ENCODE assay signal across 1 cellular context in the genomic region with DNA sequence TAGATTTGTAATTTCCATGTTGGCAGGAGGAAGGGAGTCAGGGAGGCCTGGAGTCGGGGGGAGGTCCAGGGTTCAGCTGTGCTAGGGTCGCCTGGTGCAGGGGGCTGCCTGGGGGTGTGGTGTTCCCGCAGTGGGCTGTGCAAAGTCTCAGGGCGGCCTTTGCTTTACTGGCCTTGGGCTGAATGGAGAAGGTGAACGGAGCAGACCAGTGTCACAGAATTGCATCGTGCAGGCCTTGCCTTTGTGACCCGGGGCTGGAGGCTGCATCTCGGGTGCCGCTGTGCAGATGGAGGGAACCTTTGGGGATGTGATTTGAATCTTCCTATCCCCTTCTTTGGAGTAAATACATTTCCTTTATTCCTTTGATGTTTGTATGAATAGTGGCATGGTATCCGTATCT.
TF ChIP-seq lines count a peak whose summit lies in the region.

No MANE protein-coding gene starts in this region.

TF ChIP-seq in H1, 55 proteins besides CTCF, POLR2A, EP300 and RAD21:
- no peak for TF ChIP-seq YY1 (IDR thresholded peaks at IDR 0.05; ENCODE audit: low read depth, low read length)
- TF ChIP-seq NRF1 (IDR thresholded peaks at IDR 0.05; ENCODE audit: low read depth, low read length), result no peak
- TF ChIP-seq SIRT6 (IDR thresholded peaks at IDR 0.05; ENCODE audit: low read length), result no peak
- no peak for TF ChIP-seq POU5F1 (IDR thresholded peaks at IDR 0.05; ENCODE audit: low read depth, low read length)
- no peak for TF ChIP-seq TCF12 (IDR thresholded peaks at IDR 0.05; ENCODE audit: low read depth, low read length)
- no peak for TF ChIP-seq POLR2AphosphoS5 (IDR thresholded peaks at IDR 0.05; ENCODE audit: low read depth, low read length)
- no peak for TF ChIP-seq SP2 (IDR thresholded peaks at IDR 0.05; ENCODE audit: low read length)
- TF ChIP-seq RXRA (IDR thresholded peaks at IDR 0.05; ENCODE audit: insufficient read depth, low read depth, low read length), result no peak
- no peak for TF ChIP-seq TBP (IDR thresholded peaks at IDR 0.05; ENCODE audit: low read depth, low read length)
- TF ChIP-seq SRF (IDR thresholded peaks at IDR 0.05; ENCODE audit: low read depth, low read length), result no peak
- TF ChIP-seq KDM1A (IDR thresholded peaks at IDR 0.05; ENCODE audit: borderline replicate concordance, low read length), result no peak
- TF ChIP-seq BCL11A (IDR thresholded peaks at IDR 0.05; ENCODE audit: low read depth in 2 of 2, low read length in 2 of 2), result no peak
- TF ChIP-seq KDM4A (IDR thresholded peaks at IDR 0.05; ENCODE audit: low read depth, low read length, severe bottlenecking), result no peak
- TF ChIP-seq, protein P1, sequence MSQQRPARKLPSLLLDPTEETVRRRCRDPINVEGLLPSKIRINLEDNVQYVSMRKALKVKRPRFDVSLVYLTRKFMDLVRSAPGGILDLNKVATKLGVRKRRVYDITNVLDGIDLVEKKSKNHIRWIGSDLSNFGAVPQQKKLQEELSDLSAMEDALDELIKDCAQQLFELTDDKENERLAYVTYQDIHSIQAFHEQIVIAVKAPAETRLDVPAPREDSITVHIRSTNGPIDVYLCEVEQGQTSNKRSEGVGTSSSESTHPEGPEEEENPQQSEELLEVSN (IDR thresholded peaks at IDR 0.05), result no peak
- TF ChIP-seq TAF7 (optimal IDR thresholded peaks at IDR 0.05; ENCODE audit: borderline replicate concordance, low read depth, low read length), result no peak
TF ChIP-seq in H1: peak in this region for 0.
